In the genomic region with DNA sequence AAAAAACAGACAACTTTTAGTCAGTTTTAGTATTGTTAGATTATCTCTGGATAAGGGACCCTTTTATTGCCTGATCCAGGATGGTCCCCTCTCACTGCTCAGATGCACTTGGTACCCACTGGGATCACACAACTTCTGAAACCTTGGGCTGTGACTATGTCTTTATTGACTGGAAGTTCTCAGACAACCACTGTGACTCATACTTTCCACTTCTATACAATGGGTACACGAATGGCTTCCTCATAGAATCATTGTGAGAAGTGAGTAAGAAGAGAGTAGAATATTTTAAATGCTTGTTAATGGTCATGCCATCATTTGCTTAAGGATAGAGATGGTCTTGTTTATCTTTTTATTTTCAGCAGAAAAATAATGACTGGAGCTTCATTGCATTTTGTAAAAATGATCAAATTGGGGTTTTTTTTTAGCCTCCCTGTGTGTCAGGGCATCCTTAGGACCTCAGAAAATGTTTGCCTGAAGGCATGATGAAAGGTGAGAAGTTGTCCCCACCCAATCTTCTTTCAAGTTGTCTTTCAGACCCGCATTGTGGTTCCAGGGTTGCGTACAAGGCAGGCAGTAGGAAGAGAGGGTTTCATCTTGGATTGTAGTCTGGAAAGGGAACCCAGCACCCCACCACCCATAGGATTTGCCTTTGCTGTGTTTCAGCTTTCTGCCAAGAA, we compare ENCODE assay signal across 1 cellular context.
TF ChIP-seq lines count a peak whose summit lies in the region.

No MANE protein-coding gene starts in this region.

TF ChIP-seq in IMR-90, 13 proteins besides CTCF, POLR2A, EP300 and RAD21:
- TF ChIP-seq CHD1 (IDR thresholded peaks at IDR 0.05; ENCODE audit: low read depth, low read length) (no peak), NFE2L2 (IDR thresholded peaks at IDR 0.05; ENCODE audit: low read depth, low read length) (no peak)
